Comparison of ENCODE assay signal across 29 cellular contexts in the genomic region with DNA sequence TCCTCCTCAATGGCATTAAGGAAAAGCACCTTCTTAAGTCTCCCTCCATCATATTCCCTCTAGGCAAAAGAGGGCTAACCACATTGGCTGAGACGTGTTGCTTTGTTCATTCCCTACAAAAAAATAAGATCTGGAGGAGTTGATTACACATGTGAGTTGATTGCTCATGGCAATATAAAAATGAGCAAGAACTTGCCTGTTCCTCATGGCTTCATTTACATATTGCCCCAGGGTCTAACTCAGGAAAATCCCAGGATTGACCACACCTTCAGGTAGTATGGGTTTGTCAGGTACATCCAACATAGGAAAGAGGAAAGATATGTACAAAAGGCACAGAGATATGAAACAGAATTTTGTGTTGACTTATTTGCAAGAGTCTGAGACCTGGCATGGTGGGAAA.
"Had no signal": no experiment of that assay in that cellular context is flagged by ENCODE, and none has a peak within 500 bp of the region (broad histone marks: within the 10 kb centered on the region; RNA-seq: fewer than 3 reads in every experiment).

No MANE protein-coding gene starts in this region.

- H3K4me1 ChIP-seq: adrenal gland, Peyer's patch, SJCRH30 had no signal

- DNase-seq: activated CD4-positive, alpha-beta memory T cell treated with anti-CD3 and anti-CD28 coated beads, Interleukin-2, amount 10 ng/mL, durations not matched to agents 7 days and 5 days; activated CD4-positive, alpha-beta T cell treated with anti-CD3 and anti-CD28 coated beads for 1 hour; activated CD4-positive, alpha-beta T cell treated with anti-CD3 and anti-CD28 coated beads for 48 hours; activated CD4-positive, CD25-positive, alpha-beta regulatory T cell; activated gamma-delta T cell; activated naive CD4-positive, alpha-beta T cell treated with Interleukin-2 at 50 U/mL for 16 hours; activated T-cell treated with anti-CD3 and anti-CD28 coated beads, Interleukin-2, amount 50 U/mL, for 24 hours; adrenal gland; NCI-H1092 treated with DMSO at 0.1 percent for 48 hours; NCI-H1417; NCI-H146; NCI-H187; NCI-H2029 treated with DMSO at 0.1 percent for 48 hours; NCI-H2107; NCI-H2171; NCI-H510A; NCI-H526; NCI-H748 treated with DMSO at 0.1 percent for 48 hours; NK-92 treated with Interleukin-12 subunit alpha and Interleukin-12 subunit beta, amount 100 ng/mL, for 24 hours; PC-3; Peyer's patch; Right ventricle myocardium superior; RPMI8226; SJCRH30; T1000; WERI-Rb-1 had no signal

- H3K36me3 ChIP-seq: adrenal gland, cardiac muscle cell, Peyer's patch, SJCRH30, WERI-Rb-1 had no signal

- ATAC-seq: K562, PC-3 had no signal

- H3K27ac ChIP-seq: adrenal gland, cardiac muscle cell, Peyer's patch, SJCRH30, SK-N-MC, WERI-Rb-1 had no signal

- H3K9me3 ChIP-seq: adrenal gland, Peyer's patch had no signal

- H3K4me3 ChIP-seq: adrenal gland, cardiac muscle cell, K562, Peyer's patch, SJCRH30, SK-N-MC had no signal

- H3K27me3 ChIP-seq: adrenal gland, cardiac muscle cell, Peyer's patch, SJCRH30 had no signal
